In the genomic region with DNA sequence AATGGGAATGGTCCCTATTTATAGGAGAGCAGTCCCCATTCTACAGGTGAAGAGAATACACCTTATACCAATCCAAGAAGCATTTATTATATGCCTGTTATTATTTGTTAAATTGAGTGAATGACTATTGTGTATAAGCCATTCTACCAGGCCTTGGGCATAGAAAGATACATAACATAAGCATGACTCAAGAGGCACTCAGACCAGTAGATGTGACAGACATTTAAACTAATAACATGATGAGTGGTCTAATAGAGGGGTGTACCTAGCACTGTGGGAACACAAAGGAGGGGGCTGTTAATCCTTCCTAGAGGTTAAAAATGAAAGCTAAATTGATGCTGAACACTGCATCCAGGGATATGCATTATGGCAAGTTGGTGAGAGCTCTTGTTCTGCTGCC, we compare ENCODE assay signal across 15 cellular contexts.
DNase-seq lines count a peak whose midpoint lies in the region; ATAC-seq, FAIRE-seq and TF ChIP-seq lines count a peak whose summit lies in the region.
"Had no signal": no experiment of that assay in that cellular context is flagged by ENCODE, and none has a peak within 500 bp of the region (broad histone marks: within the 10 kb centered on the region; RNA-seq: fewer than 3 reads in every experiment).

No MANE protein-coding gene starts in this region.

- H3K27ac ChIP-seq in smooth muscle cell (ENCODE audit: low read depth) = peak overlapping the region; percentile 88
- H3K27ac ChIP-seq: colonic mucosa had no signal

- H3K9ac ChIP-seq in smooth muscle cell (ENCODE audit: low read depth) = peak overlapping the region; percentile 58

- H4K20me1 ChIP-seq in smooth muscle cell (ENCODE audit: low read depth) = no peaks in the 10 kb centered on the region

- H3K27me3 ChIP-seq in bronchial epithelial cell (ENCODE audit: control insufficient read depth, insufficient read depth, low read length) = no peaks in the 10 kb centered on the region
- H3K27me3 ChIP-seq in smooth muscle cell (ENCODE audit: low read depth) = no peaks in the 10 kb centered on the region
- H3K27me3 ChIP-seq: colonic mucosa had no signal

- H3F3A ChIP-seq in smooth muscle cell (ENCODE audit: low read depth) = no peaks in the 10 kb centered on the region

- H3K4me2 ChIP-seq in smooth muscle cell = peak overlapping the region; percentile 23

- no peaks in the 10 kb centered on the region for H3K79me2 ChIP-seq in smooth muscle cell (ENCODE audit: low read depth)

- FAIRE-seq in bronchial epithelial cell (lab: Jason Lieb, UNC) = no peak
- FAIRE-seq: A204.1 had no signal

- DNase-seq in NCI-H1436 treated with DMSO at 0.1 percent for 48 hours (lab: John Stamatoyannopoulos, UW) = peak; percentile 1
- no peak for DNase-seq in NCI-H1436 (lab: John Stamatoyannopoulos, UW)
- DNase-seq in NCI-H69 (lab: John Stamatoyannopoulos, UW) = peak; percentile 87
- DNase-seq in bronchial epithelial cell (ENCODE audit: low read depth) = peak; percentile 82
- DNase-seq in smooth muscle cell (lab: John Stamatoyannopoulos, UW; ENCODE audit: unreplicated experiment) = no peak
- DNase-seq in NCI-H1930 (lab: John Stamatoyannopoulos, UW) = no peak
- no peak for DNase-seq in stimulated activated CD4-positive, alpha-beta T cell treated with anti-CD3 and anti-CD28 coated beads, Interleukin-12 subunit alpha, Interleukin-12 subunit beta, amount 100 ng/mL, for 4 hours
- DNase-seq: activated B cell treated with CpG ODN at 0.5 μM for 24 hours; activated CD8-positive, alpha-beta memory T cell treated with anti-CD3 and anti-CD28 coated beads, Interleukin-2, amount 50 U/mL, for 4 hours; activated naive CD8-positive, alpha-beta T cell treated with anti-CD3 and anti-CD28 coated beads, Interleukin-2, amount 10 ng/mL, durations not matched to agents 7 days and 5 days; NK-92 treated with Interleukin-12 subunit alpha and Interleukin-12 subunit beta, amount 100 ng/mL, for 24 hours; stimulated activated CD4-positive, alpha-beta T cell treated with anti-CD3 and anti-CD28 coated beads, Interleukin-1b, Interleukin-23, amount 100 ng/mL, for 48 hours had no signal

- H3K4me3 ChIP-seq in bronchial epithelial cell (ENCODE audit: low read depth, low read length) (no peak overlapping the region), smooth muscle cell (no peak overlapping the region)
- H3K4me3 ChIP-seq: colonic mucosa had no signal

- no peak for TF ChIP-seq CTCF in bronchial epithelial cell (IDR thresholded peaks at IDR 0.05; ENCODE audit: insufficient read depth, low read length, severe bottlenecking)
- no peak for TF ChIP-seq CTCF in smooth muscle cell (IDR thresholded peaks at IDR 0.05; ENCODE audit: borderline replicate concordance, insufficient read depth, poor library complexity, severe bottlenecking)

- peaks cover 8% of the 10 kb centered on the region for H3K4me1 ChIP-seq in smooth muscle cell (ENCODE audit: low read depth)
- H3K4me1 ChIP-seq: colonic mucosa had no signal

- no peaks in the 10 kb centered on the region for H3K9me3 ChIP-seq in smooth muscle cell (replicated peaks; ENCODE audit: low read depth)
- H3K9me3 ChIP-seq: colonic mucosa had no signal

- no peak for ATAC-seq in HG03108 (IDR thresholded peaks at IDR 0.05; ENCODE audit: unreplicated experiment)

- no peak overlapping the region for H2AFZ ChIP-seq in smooth muscle cell (ENCODE audit: low read depth)

- H3K36me3 ChIP-seq in bronchial epithelial cell (ENCODE audit: control insufficient read depth, insufficient read depth, low read length) = no peaks in the 10 kb centered on the region
- H3K36me3 ChIP-seq in smooth muscle cell (ENCODE audit: low read depth) = no peaks in the 10 kb centered on the region
- H3K36me3 ChIP-seq: colonic mucosa had no signal

Comparison
In these comparisons a context has a peak if more than half of its experiments do, and no peak if none do; other contexts are left out.
1. DNase-seq: peak in NCI-H1436 treated with DMSO at 0.1 percent for 48 hours (single experiment), NCI-H69 (single experiment) and bronchial epithelial cell (single experiment); none in NCI-H1436 (single experiment), smooth muscle cell (single experiment), NCI-H1930 (0 of 2) and stimulated activated CD4-positive, alpha-beta T cell treated with anti-CD3 and anti-CD28 coated beads, Interleukin-12 subunit alpha, Interleukin-12 subunit beta, amount 100 ng/mL, for 4 hours (single experiment).